1 cellular context compared by ENCODE assay signal in the genomic region with DNA sequence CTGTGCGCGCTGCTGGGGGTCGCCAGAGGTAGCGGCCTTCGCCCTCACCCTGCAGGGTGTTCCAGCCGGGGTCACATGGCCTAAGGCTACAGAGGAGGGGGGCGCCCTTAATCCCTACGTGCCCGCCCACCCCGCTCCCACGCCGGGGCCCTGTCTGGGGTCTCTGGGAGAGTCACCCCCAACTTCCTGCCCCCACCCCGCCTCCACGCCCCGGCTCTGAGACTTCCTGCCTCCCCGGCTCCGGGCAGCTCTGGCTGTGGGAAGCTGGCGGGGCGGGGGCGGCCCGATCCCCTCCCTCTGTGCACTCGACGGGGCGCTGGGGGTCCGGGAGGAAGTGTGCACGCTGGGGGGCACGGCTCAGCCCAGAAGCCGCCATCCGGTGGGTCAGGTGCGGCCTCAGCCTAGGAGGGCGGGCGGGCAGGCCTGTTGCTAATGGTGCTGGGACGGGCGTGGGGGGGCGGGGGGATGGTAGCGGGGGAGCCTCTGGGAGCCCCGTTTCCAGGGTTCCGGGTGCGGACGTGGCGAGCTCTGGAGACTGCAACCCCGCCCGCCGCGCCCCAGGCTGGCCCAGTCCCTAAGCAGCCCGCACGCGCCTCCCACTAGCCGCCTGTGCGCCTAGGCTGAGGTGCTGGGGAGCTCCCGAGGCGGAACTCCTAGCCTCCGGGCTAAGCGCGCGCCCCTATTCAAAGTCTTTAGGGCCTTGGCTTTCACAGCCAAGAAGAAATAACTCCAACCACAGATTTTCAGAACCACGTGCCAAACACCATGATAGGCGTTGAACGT.
TF ChIP-seq lines count a peak whose summit lies in the region.

No MANE protein-coding gene starts in this region.

TF ChIP-seq in GM12878, 131 proteins besides CTCF, POLR2A, EP300 and RAD21 (continued from another document):
- TF ChIP-seq, protein P1, sequence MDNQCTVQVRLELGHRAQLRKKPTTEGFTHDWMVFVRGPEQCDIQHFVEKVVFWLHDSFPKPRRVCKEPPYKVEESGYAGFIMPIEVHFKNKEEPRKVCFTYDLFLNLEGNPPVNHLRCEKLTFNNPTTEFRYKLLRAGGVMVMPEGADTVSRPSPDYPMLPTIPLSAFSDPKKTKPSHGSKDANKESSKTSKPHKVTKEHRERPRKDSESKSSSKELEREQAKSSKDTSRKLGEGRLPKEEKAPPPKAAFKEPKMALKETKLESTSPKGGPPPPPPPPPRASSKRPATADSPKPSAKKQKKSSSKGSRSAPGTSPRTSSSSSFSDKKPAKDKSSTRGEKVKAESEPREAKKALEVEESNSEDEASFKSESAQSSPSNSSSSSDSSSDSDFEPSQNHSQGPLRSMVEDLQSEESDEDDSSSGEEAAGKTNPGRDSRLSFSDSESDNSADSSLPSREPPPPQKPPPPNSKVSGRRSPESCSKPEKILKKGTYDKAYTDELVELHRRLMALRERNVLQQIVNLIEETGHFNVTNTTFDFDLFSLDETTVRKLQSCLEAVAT (IDR thresholded peaks at IDR 0.05) = 0 out of 2 replicates have a peak, but pooled peaks have one; percentile 67
- TF ChIP-seq, protein P2, sequence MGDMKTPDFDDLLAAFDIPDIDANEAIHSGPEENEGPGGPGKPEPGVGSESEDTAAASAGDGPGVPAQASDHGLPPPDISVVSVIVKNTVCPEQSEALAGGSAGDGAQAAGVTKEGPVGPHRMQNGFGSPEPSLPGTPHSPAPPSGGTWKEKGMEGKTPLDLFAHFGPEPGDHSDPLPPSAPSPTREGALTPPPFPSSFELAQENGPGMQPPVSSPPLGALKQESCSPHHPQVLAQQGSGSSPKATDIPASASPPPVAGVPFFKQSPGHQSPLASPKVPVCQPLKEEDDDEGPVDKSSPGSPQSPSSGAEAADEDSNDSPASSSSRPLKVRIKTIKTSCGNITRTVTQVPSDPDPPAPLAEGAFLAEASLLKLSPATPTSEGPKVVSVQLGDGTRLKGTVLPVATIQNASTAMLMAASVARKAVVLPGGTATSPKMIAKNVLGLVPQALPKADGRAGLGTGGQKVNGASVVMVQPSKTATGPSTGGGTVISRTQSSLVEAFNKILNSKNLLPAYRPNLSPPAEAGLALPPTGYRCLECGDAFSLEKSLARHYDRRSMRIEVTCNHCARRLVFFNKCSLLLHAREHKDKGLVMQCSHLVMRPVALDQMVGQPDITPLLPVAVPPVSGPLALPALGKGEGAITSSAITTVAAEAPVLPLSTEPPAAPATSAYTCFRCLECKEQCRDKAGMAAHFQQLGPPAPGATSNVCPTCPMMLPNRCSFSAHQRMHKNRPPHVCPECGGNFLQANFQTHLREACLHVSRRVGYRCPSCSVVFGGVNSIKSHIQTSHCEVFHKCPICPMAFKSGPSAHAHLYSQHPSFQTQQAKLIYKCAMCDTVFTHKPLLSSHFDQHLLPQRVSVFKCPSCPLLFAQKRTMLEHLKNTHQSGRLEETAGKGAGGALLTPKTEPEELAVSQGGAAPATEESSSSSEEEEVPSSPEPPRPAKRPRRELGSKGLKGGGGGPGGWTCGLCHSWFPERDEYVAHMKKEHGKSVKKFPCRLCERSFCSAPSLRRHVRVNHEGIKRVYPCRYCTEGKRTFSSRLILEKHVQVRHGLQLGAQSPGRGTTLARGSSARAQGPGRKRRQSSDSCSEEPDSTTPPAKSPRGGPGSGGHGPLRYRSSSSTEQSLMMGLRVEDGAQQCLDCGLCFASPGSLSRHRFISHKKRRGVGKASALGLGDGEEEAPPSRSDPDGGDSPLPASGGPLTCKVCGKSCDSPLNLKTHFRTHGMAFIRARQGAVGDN (IDR thresholded peaks at IDR 0.05) = no peak; the same call in 1 of the 2 replicates
- no peak for TF ChIP-seq CREM (IDR thresholded peaks at IDR 0.05; ENCODE audit: low read depth)
